Comparison of ENCODE assay signal across 8 cellular contexts in genomic region chr1:145424612-145425435, GRCh38. TPM values are rescaled to one million over a fixed set of nuclear protein-coding genes. Genes with fewer than 3 reads are reported as not detected.
DNase-seq lines count a peak whose midpoint lies in the region; ATAC-seq lines count a peak whose summit lies in the region.
"Not testable (repeated sequence)": the region's sequence is repeated elsewhere in the genome, so short reads cannot be mapped to it uniquely, and the experiment has no call there.

No MANE protein-coding gene starts in this region.

- H3K36me3 ChIP-seq in CD4-positive, CD25-positive, alpha-beta regulatory T cell (ENCODE audit: control insufficient read depth, insufficient read depth, low read length); esophagus (ENCODE audit: control insufficient read depth in 2 of 2, insufficient read depth in 2 of 2, low read length in 1 of 2): not testable (repeated sequence)

- 0 to 1% methylated on average over 22 to 45 of the region's 59 CpGs for WGBS in esophagus, 2 donors

- H3K36me3 Mint-ChIP-seq in CD4-positive, CD25-positive, alpha-beta regulatory T cell = not testable (repeated sequence)

- peak overlapping the region; percentile 73 for H3K4me3 ChIP-seq in CD4-positive, CD25-positive, alpha-beta regulatory T cell (ENCODE audit: low read depth, low read length)
- H3K4me3 ChIP-seq in esophagus (ENCODE audit: low read depth in 1 of 2, low read length in 2 of 2) = peak overlapping the region; percentile 65 to 76
- H3K4me3 ChIP-seq in mononuclear cell (ENCODE audit: low read length) = peak overlapping the region; percentile 56

- H3K27ac ChIP-seq in CD4-positive, CD25-positive, alpha-beta regulatory T cell (ENCODE audit: insufficient read depth, low read length, poor library complexity, severe bottlenecking); esophagus (ENCODE audit: low read depth in 2 of 2, low read length in 1 of 2): not testable (repeated sequence)

- peaks cover 29% of the 10 kb centered on the region for H3K27me3 Mint-ChIP-seq in CD4-positive, CD25-positive, alpha-beta regulatory T cell

- peak overlapping the region; percentile 71 to 94 (median 92) for H3K27ac Mint-ChIP-seq in CD4-positive, CD25-positive, alpha-beta regulatory T cell

- H3K4me1 Mint-ChIP-seq in CD4-positive, CD25-positive, alpha-beta regulatory T cell = peaks cover 4 to 12% (median 7%) of the 10 kb centered on the region in 4 donors

- H3K27me3 ChIP-seq in CD4-positive, CD25-positive, alpha-beta regulatory T cell (ENCODE audit: control insufficient read depth, insufficient read depth, low read length) = peaks cover 19% of the 10 kb centered on the region
- H3K27me3 ChIP-seq in esophagus (ENCODE audit: control insufficient read depth in 1 of 2, insufficient read depth in 2 of 2, low read length in 2 of 2) = not testable (repeated sequence)
- H3K27me3 ChIP-seq in mononuclear cell (ENCODE audit: insufficient read depth, low read length) = peaks cover 26% of the 10 kb centered on the region

- H3K4me1 ChIP-seq in CD4-positive, CD25-positive, alpha-beta regulatory T cell (ENCODE audit: control insufficient read depth, insufficient read depth, low read length, poor library complexity, severe bottlenecking) = peaks cover 12% of the 10 kb centered on the region
- H3K4me1 ChIP-seq in esophagus (ENCODE audit: control insufficient read depth in 2 of 2, insufficient read depth in 2 of 2, low read length in 1 of 2); mononuclear cell (ENCODE audit: insufficient read depth, low read length): not testable (repeated sequence)

- peak overlapping the region; percentile 92 to 100 (median 98) for H3K4me3 Mint-ChIP-seq in CD4-positive, CD25-positive, alpha-beta regulatory T cell

- peak; percentile 55 to 67 for ATAC-seq in CD4-positive, CD25-positive, alpha-beta regulatory T cell (ENCODE audit: low read depth in 2 of 2)
- ATAC-seq in GM19468 (IDR thresholded peaks at IDR 0.05; ENCODE audit: extremely low read depth, unreplicated experiment) (peak; percentile 19), HG03175 (IDR thresholded peaks at IDR 0.05; ENCODE audit: unreplicated experiment) (peak; percentile 79)

- H3K9me3 ChIP-seq in CD4-positive, CD25-positive, alpha-beta regulatory T cell (ENCODE audit: control insufficient read depth in 2 of 2, low read length in 2 of 2) = peaks cover 8 to 12% of the 10 kb centered on the region in 2 experiments
- H3K9me3 ChIP-seq in esophagus (ENCODE audit: control insufficient read depth in 2 of 2, insufficient read depth in 1 of 2, low read depth in 1 of 2, low read length in 1 of 2); mononuclear cell (ENCODE audit: low read depth, low read length): not testable (repeated sequence)

- peak in 2 of 3 donors; percentile 24 to 48 for DNase-seq in CD4-positive, CD25-positive, alpha-beta regulatory T cell
- DNase-seq in RKO (ENCODE audit: low spot score) (peak; percentile 88), activated T-helper 1 cell treated with Interleukin-2 at 50 U/mL for 16 hours (ENCODE audit: low read depth) (peak; percentile 24)
- peak; percentile 14 to 18 for DNase-seq in stimulated activated CD8-positive, alpha-beta memory T cell treated with anti-CD3 and anti-CD28 coated beads, Interleukin-15, amount 100 ng/mL, for 4 hours (ENCODE audit: low read depth in 2 of 2)

- H3K9me3 Mint-ChIP-seq in CD4-positive, CD25-positive, alpha-beta regulatory T cell = peaks cover 0 to 15% (median 5%) of the 10 kb centered on the region in 7 donors

RNA-seq across cellular contexts. Expression of gene NBPF20, which starts 0.6 kb away (rescaled TPM):
- total RNA-seq in CD4-positive, CD25-positive, alpha-beta regulatory T cell = 9.0 TPM
- polyA plus RNA-seq in CD4-positive, CD25-positive, alpha-beta regulatory T cell = under 1 TPM; 0.10 to 0.45 (median 0.35) TPM
- polyA plus RNA-seq in esophagus = under 1 TPM; 0.46 to 0.47 TPM
- total RNA-seq in mononuclear cell = 1.7 TPM

Comparison
In these comparisons a context has a peak if more than half of its experiments do, and no peak if none do; other contexts are left out.
1. ATAC-seq: peak in every context shown above with its lines; median percentile 79 in HG03175; 61 in CD4-positive, CD25-positive, alpha-beta regulatory T cell; 19 in GM19468.
2. DNase-seq: peak in every context shown above with its lines; median percentile 88 in RKO; 36 in CD4-positive, CD25-positive, alpha-beta regulatory T cell; 24 in activated T-helper 1 cell treated with Interleukin-2 at 50 U/mL for 16 hours; 16 in stimulated activated CD8-positive, alpha-beta memory T cell treated with anti-CD3 and anti-CD28 coated beads, Interleukin-15, amount 100 ng/mL, for 4 hours.